ENCODE assay signal across 8 cellular contexts in genomic region chr2:240452471-240453256, GRCh38. TPM values are rescaled to one million over a fixed set of nuclear protein-coding genes. Genes with fewer than 3 reads are reported as not detected.
A peak's percentile ranks its signal among the peaks of the same experiment; 100 is the strongest.
DNase-seq lines count a peak whose midpoint lies in the region; ATAC-seq and TF ChIP-seq lines count a peak whose summit lies in the region.

No MANE protein-coding gene starts in this region.

- H3K79me2 ChIP-seq in MM.1S (ENCODE audit: low read length): no peaks in the 10 kb centered on the region

- peak overlapping the region; percentile 29; the same call in 1 of the 2 replicates for H3K4me2 ChIP-seq in MM.1S (ENCODE audit: low read depth, low read length)

- H3F3A ChIP-seq in MM.1S (ENCODE audit: insufficient read depth, low read length): no peaks in the 10 kb centered on the region

- H3K4me3 ChIP-seq in MM.1S (ENCODE audit: low read length) (peak overlapping the region; percentile 22; the same call in 1 of the 2 replicates), ascending aorta (peak overlapping the region; percentile 67 to 90), right cardiac atrium (ENCODE audit: low read length) (peak overlapping the region; percentile 58)

- H3K9me3 ChIP-seq in MM.1S (replicated peaks; ENCODE audit: insufficient read depth, low read length) (no peaks in the 10 kb centered on the region), ascending aorta (no peaks in the 10 kb centered on the region), right cardiac atrium (ENCODE audit: control insufficient read depth, low read length) (no peaks in the 10 kb centered on the region)

- intact Hi-C loops in ascending aorta (cut with DNase I): loop anchor here (1.0 to 2.0 kb wide), 2 partner anchors 14 to 114 kb away; no protein-coding TSS in a partner anchor
- intact Hi-C loops in right cardiac atrium (cut with DNase I): no loop called here

- WGBS in right cardiac atrium: under 1% methylated on average over 102 of the region's 102 CpGs

- H3K27ac ChIP-seq in MM.1S (ENCODE audit: low read length): no peak overlapping the region
- no peak overlapping the region for H3K27ac ChIP-seq in ascending aorta
- H3K27ac ChIP-seq in right cardiac atrium (ENCODE audit: low read length): no peak overlapping the region

- H3K36me3 ChIP-seq in MM.1S (replicated peaks; ENCODE audit: insufficient read depth, low read length) (no peaks in the 10 kb centered on the region), ascending aorta (no peaks in the 10 kb centered on the region)

- peak; percentile 21 for DNase-seq in CMK (ENCODE audit: low read depth)
- DNase-seq in MM.1S: peak; percentile 56
- no peak for DNase-seq in ascending aorta (ENCODE audit: low spot score in 2 of 2)
- DNase-seq in right cardiac atrium: peak; percentile 76 to 91 (median 91)
- DNase-seq in pons (ENCODE audit: low spot score): peak; percentile 35
- no peak for DNase-seq in ureter (ENCODE audit: low spot score)

- ATAC-seq in right cardiac atrium (peak; percentile 73 to 74), HG03342 (IDR thresholded peaks at IDR 0.05; ENCODE audit: unreplicated experiment) (no peak), HG02970 (IDR thresholded peaks at IDR 0.05; ENCODE audit: low FRiP score, unreplicated experiment) (no peak)

- H3K27me3 ChIP-seq in MM.1S (replicated peaks; ENCODE audit: insufficient read depth, low read length): peaks cover 34% of the 10 kb centered on the region
- H3K27me3 ChIP-seq in ascending aorta: no peaks in the 10 kb centered on the region
- H3K27me3 ChIP-seq in right cardiac atrium (ENCODE audit: control insufficient read depth, insufficient read depth): no peaks in the 10 kb centered on the region

- H3K9ac ChIP-seq in MM.1S (ENCODE audit: low read length): no peak overlapping the region

- no peak for TF ChIP-seq CTCF in MM.1S (IDR thresholded peaks at IDR 0.05; ENCODE audit: low read length)
- TF ChIP-seq CTCF in ascending aorta (IDR thresholded peaks at IDR 0.05): no peak

- no peaks in the 10 kb centered on the region for H3K4me1 ChIP-seq in MM.1S (ENCODE audit: low read length)
- peaks cover 10 to 25% of the 10 kb centered on the region in 2 donors for H3K4me1 ChIP-seq in ascending aorta
- H3K4me1 ChIP-seq in right cardiac atrium (ENCODE audit: control insufficient read depth, insufficient read depth, low read length): peaks cover 4% of the 10 kb centered on the region

- no peak overlapping the region for H2AFZ ChIP-seq in MM.1S (ENCODE audit: low read length)

- H4K20me1 ChIP-seq in MM.1S (ENCODE audit: insufficient read depth, low read length): no peaks in the 10 kb centered on the region

- H3K9me2 ChIP-seq in MM.1S (replicated peaks; ENCODE audit: insufficient read depth, low read length): no peaks in the 10 kb centered on the region

RNA-seq across cellular contexts. Expression of gene GPC1, which starts 17.2 kb away (rescaled TPM):
- total RNA-seq in ascending aorta (123 TPM), right cardiac atrium (100 to 1,000 TPM in 2 of 4 donors, 10 to 100 TPM in 2; 75.8 to 107 (median 94.8) TPM), ureter (88.1 TPM)
- 118 TPM for polyA plus RNA-seq in right cardiac atrium

Comparison
In these comparisons a context has a peak if more than half of its experiments do, and no peak if none do; other contexts are left out.
1. DNase-seq: peak in CMK (single experiment), MM.1S (single experiment), right cardiac atrium (3 of 3) and pons (single experiment); none in ascending aorta (0 of 2) and ureter (single experiment).
2. H3K4me3 ChIP-seq: peak in every context shown above with its lines; median percentile 78 in ascending aorta; 58 in right cardiac atrium; 22 in MM.1S.
3. ATAC-seq: peak in right cardiac atrium (2 of 2); none in HG03342 (single experiment) and HG02970 (single experiment).